In the genomic region with DNA sequence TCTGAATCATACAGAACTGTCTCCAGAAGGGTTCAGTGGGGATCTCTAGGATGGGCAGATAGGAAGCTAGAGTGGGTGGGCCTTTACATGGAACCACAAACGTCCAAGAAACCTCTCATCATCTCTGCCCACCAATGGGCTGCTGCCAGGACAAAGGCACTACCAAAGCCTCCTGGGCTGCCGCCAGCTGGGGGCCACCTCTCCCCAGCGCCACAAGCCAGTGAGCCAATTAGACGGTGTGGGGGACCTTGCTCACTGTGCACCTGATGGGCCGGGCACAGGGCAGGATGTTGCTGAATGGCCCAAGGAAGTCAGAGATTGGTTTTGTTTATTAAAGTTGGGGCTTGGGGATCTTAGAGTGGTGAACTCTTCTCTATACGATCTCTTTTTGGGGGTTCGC, we compare ENCODE assay signal across 18 cellular contexts.
DNase-seq lines count a peak whose midpoint lies in the region; ATAC-seq and TF ChIP-seq lines count a peak whose summit lies in the region.
"Had no signal": no experiment of that assay in that cellular context is flagged by ENCODE, and none has a peak within 500 bp of the region (broad histone marks: within the 10 kb centered on the region; RNA-seq: fewer than 3 reads in every experiment).

No MANE protein-coding gene starts in this region.

- H3K4me3 Mint-ChIP-seq in activated B cell treated with CpG ODN at 0.5 μM for 24 hours (no peak overlapping the region), neural crest cell (no peak overlapping the region)
- H3K4me3 Mint-ChIP-seq: CD8-positive, alpha-beta memory T cell; IgD-negative memory B cell had no signal

- peak; percentile 22 for DNase-seq in RWPE2 (ENCODE audit: low spot score)
- DNase-seq in activated B cell treated with CpG ODN at 0.5 μM for 24 hours = no peak
- DNase-seq in neural crest cell (ENCODE audit: low read depth, low spot score) = no peak
- no peak for DNase-seq in epidermal melanocyte (ENCODE audit: insufficient read length, low spot score)
- no peak for DNase-seq in NCI-H2029 (lab: John Stamatoyannopoulos, UW)
- DNase-seq in mucosa of gallbladder (ENCODE audit: low spot score) = no peak
- DNase-seq: ACHN; BE2C; C1 segment of cervical spinal cord; CD4-positive, CD25-positive, alpha-beta regulatory T cell; CD8-positive, alpha-beta memory T cell; COR-L47; DMS153; DMS79; GDM1; GOT3; H7 had no signal

- H3K27me3 Mint-ChIP-seq in activated B cell treated with CpG ODN at 0.5 μM for 24 hours = no peaks in the 10 kb centered on the region
- H3K27me3 Mint-ChIP-seq in neural crest cell (ENCODE audit: low read depth) = no peaks in the 10 kb centered on the region
- H3K27me3 Mint-ChIP-seq: CD4-positive, CD25-positive, alpha-beta regulatory T cell; CD8-positive, alpha-beta memory T cell; IgD-negative memory B cell had no signal

- CTCF ChIA-PET in activated B cell treated with CpG ODN at 0.5 μM for 24 hours (lab: Charles Lee) = no interaction called here

- no peaks in the 10 kb centered on the region for H3K9me3 Mint-ChIP-seq in activated B cell treated with CpG ODN at 0.5 μM for 24 hours
- no peaks in the 10 kb centered on the region for H3K9me3 Mint-ChIP-seq in neural crest cell
- H3K9me3 Mint-ChIP-seq: CD4-positive, CD25-positive, alpha-beta regulatory T cell; IgD-negative memory B cell had no signal

- intact Hi-C loops in activated B cell treated with CpG ODN at 0.5 μM for 24 hours (cut with micrococcal nuclease) = no loop called here

- no peaks in the 10 kb centered on the region for H3K4me1 ChIP-seq in RWPE2 (ENCODE audit: insufficient read depth, poor library complexity, severe bottlenecking)
- H3K4me1 ChIP-seq: BE2C had no signal

- no peaks in the 10 kb centered on the region for H3K36me3 ChIP-seq in RWPE2 (ENCODE audit: low read depth)
- H3K36me3 ChIP-seq: BE2C had no signal

- peaks cover 53% of the 10 kb centered on the region for H3K36me3 Mint-ChIP-seq in activated B cell treated with CpG ODN at 0.5 μM for 24 hours (ENCODE audit: low read depth)
- no peaks in the 10 kb centered on the region for H3K36me3 Mint-ChIP-seq in neural crest cell (ENCODE audit: low read depth)

- TF ChIP-seq CTCF in RWPE2 (IDR thresholded peaks at IDR 0.05; ENCODE audit: poor library complexity, severe bottlenecking) = no peak
- no peak for TF ChIP-seq CTCF in activated B cell treated with CpG ODN at 0.5 μM for 24 hours (IDR thresholded peaks at IDR 0.05)
- no peak for TF ChIP-seq CTCF in neural crest cell (conservative IDR thresholded peaks at IDR 0.05)

- H3K4me1 Mint-ChIP-seq in activated B cell treated with CpG ODN at 0.5 μM for 24 hours = no peaks in the 10 kb centered on the region
- peaks cover 10% of the 10 kb centered on the region for H3K4me1 Mint-ChIP-seq in neural crest cell
- H3K4me1 Mint-ChIP-seq: CD8-positive, alpha-beta memory T cell; IgD-negative memory B cell had no signal

- H3K9me3 ChIP-seq in RWPE2 (ENCODE audit: severe bottlenecking) = no peaks in the 10 kb centered on the region
- H3K9me3 ChIP-seq: BE2C had no signal

- ATAC-seq in RWPE2 (ENCODE audit: low read depth) = no peak
- ATAC-seq in activated B cell treated with CpG ODN at 0.5 μM for 24 hours (ENCODE audit: low read depth) = no peak

- no peak overlapping the region for H3K27ac ChIP-seq in RWPE2 (ENCODE audit: poor library complexity, severe bottlenecking)

- H3K4me3 ChIP-seq in RWPE2 (ENCODE audit: severe bottlenecking) = no peak overlapping the region

- H3K27ac Mint-ChIP-seq in activated B cell treated with CpG ODN at 0.5 μM for 24 hours (peak overlapping the region; percentile 18), neural crest cell (ENCODE audit: unreplicated experiment) (peak overlapping the region; percentile 67)
- H3K27ac Mint-ChIP-seq: CD8-positive, alpha-beta memory T cell; IgD-negative memory B cell had no signal

- no peaks in the 10 kb centered on the region for H3K27me3 ChIP-seq in RWPE2 (ENCODE audit: insufficient read depth, poor library complexity, severe bottlenecking)
- H3K27me3 ChIP-seq: BE2C had no signal

- POLR2A ChIA-PET in activated B cell treated with CpG ODN at 0.5 μM for 24 hours (lab: Charles Lee) = no interaction called here
